ENCODE assay signal across 21 cellular contexts in the genomic region with DNA sequence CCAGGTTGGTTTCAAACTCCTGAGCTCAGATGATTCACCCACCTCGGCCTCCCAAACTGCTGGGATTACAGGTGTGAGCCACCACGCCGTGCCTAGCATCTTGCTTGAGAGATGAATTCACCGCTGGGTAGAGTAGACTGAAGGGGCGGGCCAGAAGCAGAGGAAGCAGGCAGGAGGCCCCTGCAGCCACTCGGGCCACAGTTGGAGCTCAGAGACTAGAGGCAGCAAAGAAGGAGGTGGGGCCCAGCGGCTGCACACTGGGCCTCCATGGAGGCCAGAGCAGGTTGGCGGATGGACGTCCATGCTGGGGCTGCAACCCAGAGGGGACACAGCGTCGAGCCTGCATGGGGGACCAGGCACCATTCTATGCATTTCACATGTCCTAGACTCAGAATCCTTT.
"Had no signal": no experiment of that assay in that cellular context is flagged by ENCODE, and none has a peak within 500 bp of the region (broad histone marks: within the 10 kb centered on the region; RNA-seq: fewer than 3 reads in every experiment).

No MANE protein-coding gene starts in this region.

- H3K27ac ChIP-seq: dorsolateral prefrontal cortex, hepatocyte, ovary, stomach, thyroid gland had no signal

- H3K4me2 ChIP-seq: hepatocyte, smooth muscle cell had no signal

- H3K27me3 ChIP-seq: hepatocyte, ovary, thyroid gland had no signal

- H3K36me3 Mint-ChIP-seq: memory B cell; naive B cell; natural killer cell treated with Interleukin-12 subunit alpha and Interleukin-12 subunit beta and Interleukin-15 and Interleukin-18, amount 100 ng/mL, for 72 hours; stimulated activated effector memory CD8-positive, alpha-beta T cell treated with anti-CD3 and anti-CD28 coated beads, Interleukin-12 subunit alpha, Interleukin-12 subunit beta, amount 100 ng/mL, for 72 hours had no signal

- H3K9me3 ChIP-seq: ovary, stomach, thyroid gland had no signal

- H3K79me2 ChIP-seq: hepatocyte had no signal

- DNase-seq: cerebellar nuclear complex; effector CD4-positive, alpha-beta T cell; left colon; left ventricle myocardium superior; naive B cell; ovary; stimulated activated CD4-positive, alpha-beta T cell treated with anti-CD3 and anti-CD28 coated beads, Interleukin-2, amount 100 ng/mL, for 24 hours; stimulated activated CD4-positive, alpha-beta T cell treated with anti-CD3 and anti-CD28 coated beads, Interleukin-4, amount 100 ng/mL, for 24 hours; stimulated activated naive CD4-positive, alpha-beta T cell treated with Interleukin-2 at 50 U/mL for 16 hours; stomach; thyroid gland; trophoblast cell had no signal

- H3K4me3 ChIP-seq: dorsolateral prefrontal cortex, hepatocyte, lung, ovary, smooth muscle cell, stomach, thyroid gland had no signal

- ATAC-seq: left colon; left ventricle myocardium superior; natural killer cell treated with Interleukin-12 subunit alpha and Interleukin-12 subunit beta and Interleukin-15 and Interleukin-18, amount 100 ng/mL, for 72 hours; sciatic nerve; stimulated activated effector memory CD8-positive, alpha-beta T cell treated with anti-CD3 and anti-CD28 coated beads, Interleukin-12 subunit alpha, Interleukin-12 subunit beta, amount 100 ng/mL, for 72 hours had no signal

- H2AFZ ChIP-seq: hepatocyte had no signal

- H3K4me1 Mint-ChIP-seq: memory B cell; naive B cell; neural crest cell; stimulated activated effector memory CD8-positive, alpha-beta T cell treated with anti-CD3 and anti-CD28 coated beads, Interleukin-12 subunit alpha, Interleukin-12 subunit beta, amount 100 ng/mL, for 72 hours had no signal

- H3K36me3 ChIP-seq: ovary, stomach, thyroid gland had no signal

- H3K9me3 Mint-ChIP-seq: memory B cell; naive B cell; natural killer cell treated with Interleukin-12 subunit alpha and Interleukin-12 subunit beta and Interleukin-15 and Interleukin-18, amount 100 ng/mL, for 72 hours; neural crest cell; stimulated activated effector memory CD8-positive, alpha-beta T cell treated with anti-CD3 and anti-CD28 coated beads, Interleukin-12 subunit alpha, Interleukin-12 subunit beta, amount 100 ng/mL, for 72 hours had no signal

- H3K27ac Mint-ChIP-seq: memory B cell; natural killer cell treated with Interleukin-12 subunit alpha and Interleukin-12 subunit beta and Interleukin-15 and Interleukin-18, amount 100 ng/mL, for 72 hours; stimulated activated effector memory CD8-positive, alpha-beta T cell treated with anti-CD3 and anti-CD28 coated beads, Interleukin-12 subunit alpha, Interleukin-12 subunit beta, amount 100 ng/mL, for 72 hours had no signal

- H3K4me3 Mint-ChIP-seq: memory B cell; natural killer cell treated with Interleukin-12 subunit alpha and Interleukin-12 subunit beta and Interleukin-15 and Interleukin-18, amount 100 ng/mL, for 72 hours; neural crest cell; stimulated activated effector memory CD8-positive, alpha-beta T cell treated with anti-CD3 and anti-CD28 coated beads, Interleukin-12 subunit alpha, Interleukin-12 subunit beta, amount 100 ng/mL, for 72 hours had no signal
